Comparison of ENCODE assay signal across 26 cellular contexts in genomic region chr2:168499500-168499899, GRCh38.
"Had no signal": no experiment of that assay in that cellular context is flagged by ENCODE, and none has a peak within 500 bp of the region (broad histone marks: within the 10 kb centered on the region; RNA-seq: fewer than 3 reads in every experiment).

No MANE protein-coding gene starts in this region.

- ATAC-seq: activated T-cell treated with anti-CD3 and anti-CD28 coated beads, Interleukin-2, amount 50 U/mL, for 72 hours; Panc1; Right ventricle myocardium inferior had no signal

- H3K27ac ChIP-seq: adrenal gland, breast epithelium, VCaP had no signal

- H3K9me3 ChIP-seq: adrenal gland, breast epithelium, SK-N-SH had no signal

- H3K36me3 ChIP-seq: adrenal gland, breast epithelium had no signal

- H3K4me2 ChIP-seq: SK-N-SH had no signal

- H3K9ac ChIP-seq: SK-N-SH had no signal

- DNase-seq: activated CD4-positive, alpha-beta memory T cell treated with anti-CD3 and anti-CD28 coated beads, Interleukin-2, amount 10 ng/mL, durations not matched to agents 7 days and 5 days; activated CD4-positive, alpha-beta T cell treated with anti-CD3 and anti-CD28 coated beads, Interleukin-2, amount 10 ng/mL, durations not matched to agents 7 days and 5 days; activated CD4-positive, CD25-positive, alpha-beta regulatory T cell; activated gamma-delta T cell treated with Interleukin-2 at 50 U/mL for 16 hours; activated naive CD4-positive, alpha-beta T cell treated with anti-CD3 and anti-CD28 coated beads, Interleukin-2, amount 50 U/mL, for 16 hours; activated naive CD8-positive, alpha-beta T cell treated with anti-CD3 and anti-CD28 coated beads, Interleukin-2, amount 10 ng/mL, durations not matched to agents 7 days and 5 days; activated T-cell treated with anti-CD3 and anti-CD28 coated beads for 4 hours; activated T-cell treated with anti-CD3 and anti-CD28 coated beads, Interleukin-2, amount 50 U/mL, for 72 hours; adrenal gland; anterior cingulate cortex; caudate nucleus; Kasumi-1; KBM-7; NCI-H1105; NCI-H1436 treated with DMSO at 0.1 percent for 48 hours; NCI-H187; NCI-H2081; NCI-H510A treated with DMSO at 0.1 percent for 48 hours; NCI-H69; RPMI8226; SK-N-SH; T-helper 1 cell had no signal

- H3K4me3 ChIP-seq: adrenal gland, breast epithelium had no signal

- H3K27me3 ChIP-seq: adrenal gland, breast epithelium had no signal

- H3K4me1 ChIP-seq: adrenal gland, breast epithelium had no signal
